Comparison of ENCODE assay signal across 16 cellular contexts in the genomic region with DNA sequence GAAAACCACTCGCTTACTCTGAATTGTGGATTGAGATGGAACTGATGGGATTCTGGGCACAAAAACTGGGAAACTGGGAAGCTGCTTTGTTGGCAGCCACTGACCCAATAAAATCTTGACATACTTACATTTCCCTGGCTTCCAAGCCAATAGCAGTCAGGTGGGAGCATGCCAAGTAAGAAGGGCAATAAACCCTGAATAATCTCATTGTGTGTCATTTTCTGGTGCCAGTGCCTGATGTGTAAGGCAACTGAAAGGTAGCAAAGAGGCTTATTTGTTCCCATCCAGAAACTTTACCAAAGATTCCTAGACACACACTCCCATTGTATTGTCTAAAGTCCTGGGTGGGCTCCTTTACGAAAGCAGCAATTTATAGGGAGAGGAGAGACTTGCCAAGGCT.
"Had no signal": no experiment of that assay in that cellular context is flagged by ENCODE, and none has a peak within 500 bp of the region (broad histone marks: within the 10 kb centered on the region; RNA-seq: fewer than 3 reads in every experiment).

No MANE protein-coding gene starts in this region.

- H3K36me3 ChIP-seq: heart right ventricle, lower lobe of right lung, neutrophil, pancreas, tibial nerve had no signal

- H3K9me3 ChIP-seq: body of pancreas, lower lobe of right lung, neutrophil, pancreas, tibial nerve had no signal

- DNase-seq: activated CD4-positive, alpha-beta memory T cell treated with anti-CD3 and anti-CD28 coated beads, Interleukin-2, amount 10 ng/mL, durations not matched to agents 7 days and 5 days; activated CD4-positive, alpha-beta T cell treated with anti-CD3 and anti-CD28 coated beads, Interleukin-2, amount 10 ng/mL, durations not matched to agents 24 days and 14 days; activated effector memory CD4-positive, alpha-beta T cell treated with anti-CD3 and anti-CD28 coated beads, Interleukin-2, amount 50 U/mL, for 16 hours; activated naive CD4-positive, alpha-beta T cell treated with anti-CD3 and anti-CD28 coated beads, Interleukin-2, amount 10 ng/mL, durations not matched to agents 7 days and 5 days; body of pancreas; heart right ventricle; kidney; lower lobe of right lung; pancreas; right cardiac atrium; stimulated activated CD4-positive, alpha-beta T cell treated with anti-CD3 and anti-CD28 coated beads, Interleukin-12 subunit alpha, Interleukin-12 subunit beta, amount 100 ng/mL, for 4 hours; stimulated activated CD4-positive, alpha-beta T cell treated with anti-CD3 and anti-CD28 coated beads, Interleukin-4, amount 100 ng/mL, for 4 hours had no signal

- H3K4me3 ChIP-seq: body of pancreas, heart right ventricle, lower lobe of right lung, pancreas, tibial nerve had no signal

- H3K27me3 ChIP-seq: body of pancreas, heart right ventricle, neutrophil, pancreas, tibial nerve had no signal

- H3K27ac ChIP-seq: body of pancreas, epithelial cell of prostate, heart right ventricle, lower lobe of right lung, neutrophil, pancreas, tibial nerve, VCaP had no signal

- H3K4me1 ChIP-seq: body of pancreas, heart right ventricle, lower lobe of right lung, pancreas, tibial nerve had no signal
